17 cellular contexts compared by ENCODE assay signal in the genomic region with DNA sequence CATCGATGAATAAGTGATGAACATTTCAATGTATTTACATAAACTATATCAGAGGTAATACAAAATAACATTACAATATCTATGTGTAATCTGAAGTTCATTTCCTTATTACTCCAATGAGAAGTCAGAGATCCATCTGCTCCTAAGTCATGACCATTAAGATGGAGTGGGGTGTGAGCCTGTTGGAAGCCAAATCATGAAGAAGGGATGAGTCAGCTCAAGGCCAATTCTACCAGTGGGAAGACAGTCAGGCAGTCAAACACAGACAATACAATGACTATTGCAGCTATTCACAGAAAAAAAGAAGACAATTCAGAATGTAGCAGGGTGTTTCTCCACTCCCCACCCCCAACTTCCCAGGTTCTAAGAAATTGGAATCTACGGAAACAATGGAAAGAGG.
A peak's percentile ranks its signal among the peaks of the same experiment; 100 is the strongest.
DNase-seq lines count a peak whose midpoint lies in the region; ATAC-seq and TF ChIP-seq lines count a peak whose summit lies in the region.
"Had no signal": no experiment of that assay in that cellular context is flagged by ENCODE, and none has a peak within 500 bp of the region (broad histone marks: within the 10 kb centered on the region; RNA-seq: fewer than 3 reads in every experiment).

No MANE protein-coding gene starts in this region.

- H3K36me3 Mint-ChIP-seq in T-helper 17 cell (ENCODE audit: low read depth), result no peaks in the 10 kb centered on the region
- H3K36me3 Mint-ChIP-seq: activated naive CD4-positive, alpha-beta T cell treated with anti-CD3 and anti-CD28 coated beads, Interleukin-2, amount 50 U/mL, for 24 hours had no signal

- ATAC-seq in left colon, result peak; percentile 96
- no peak for ATAC-seq in T-helper 17 cell
- ATAC-seq: Right ventricle myocardium inferior had no signal

- no peak overlapping the region for H3K4me3 Mint-ChIP-seq in T-helper 17 cell
- H3K4me3 Mint-ChIP-seq: activated naive CD4-positive, alpha-beta T cell treated with anti-CD3 and anti-CD28 coated beads, Interleukin-2, amount 50 U/mL, for 24 hours had no signal

- H3K27me3 Mint-ChIP-seq in T-helper 17 cell, result peaks cover 5% of the 10 kb centered on the region

- no peaks in the 10 kb centered on the region for H3K9me3 ChIP-seq in T-helper 17 cell (ENCODE audit: control insufficient read depth, low read length, poor library complexity, severe bottlenecking)
- H3K9me3 ChIP-seq: esophagus muscularis mucosa, spleen, stomach had no signal

- intact Hi-C loops in left colon (cut with DNase I, micrococcal nuclease), result no loop called here

- H3K27ac Mint-ChIP-seq in T-helper 17 cell, result no peak overlapping the region
- H3K27ac Mint-ChIP-seq: activated naive CD4-positive, alpha-beta T cell treated with anti-CD3 and anti-CD28 coated beads, Interleukin-2, amount 50 U/mL, for 24 hours had no signal

- no peak overlapping the region for H3K4me3 ChIP-seq in cardiac fibroblast (replicated peaks in 1 of 2; ENCODE audit: low read depth in 2 of 2, low read length in 2 of 2)
- H3K4me3 ChIP-seq: esophagus muscularis mucosa, spleen, stomach had no signal

- TF ChIP-seq CTCF in cardiac fibroblast (IDR thresholded peaks at IDR 0.05; ENCODE audit: low read depth, low read length), result no peak

- peaks cover 5% of the 10 kb centered on the region for H3K4me1 Mint-ChIP-seq in T-helper 17 cell
- H3K4me1 Mint-ChIP-seq: activated naive CD4-positive, alpha-beta T cell treated with anti-CD3 and anti-CD28 coated beads, Interleukin-2, amount 50 U/mL, for 24 hours had no signal

- DNase-seq in AG08395 (ENCODE audit: low spot score), result peak; percentile 21
- peak; percentile 34 for DNase-seq in M059J (ENCODE audit: low read depth)
- DNase-seq in cardiac fibroblast (ENCODE audit: low read depth in 2 of 2), result peak; percentile 32 to 91
- no peak for DNase-seq in left colon
- no peak for DNase-seq in T-helper 17 cell
- DNase-seq in kidney glomerular epithelial cell (lab: John Stamatoyannopoulos, UW), result no peak
- no peak for DNase-seq in NCI-H526 (lab: John Stamatoyannopoulos, UW)
- no peak for DNase-seq in HPDE6-E6E7 (ENCODE audit: extremely low spot score)
- DNase-seq: activated CD4-positive, alpha-beta T cell treated with anti-CD3 and anti-CD28 coated beads for 4 hours; KG1; NCI-H1694 treated with DMSO at 0.1 percent for 48 hours; NCI-H774; spleen; stomach had no signal

Comparison
In these comparisons a context has a peak if more than half of its experiments do, and no peak if none do; other contexts are left out.
1. DNase-seq: peak in AG08395 (single experiment), M059J (single experiment) and cardiac fibroblast (2 of 2); none in left colon (0 of 2), T-helper 17 cell (0 of 3), kidney glomerular epithelial cell (single experiment), NCI-H526 (0 of 2) and HPDE6-E6E7 (single experiment).